In genomic region chr4:149630079-149630478, GRCh38 we compare ENCODE assay signal across 22 cellular contexts.
"Had no signal": no experiment of that assay in that cellular context is flagged by ENCODE, and none has a peak within 500 bp of the region (broad histone marks: within the 10 kb centered on the region; RNA-seq: fewer than 3 reads in every experiment).

No MANE protein-coding gene starts in this region.

- ATAC-seq: esophagus mucosa; heart left ventricle; left lobe of liver; mucosa of descending colon; natural killer cell; right lobe of liver; stimulated activated naive B cell treated with anti-CD40 and anti-IgM and Interleukin-4, amounts not matched to agents 10 μg/mL and 1 μg/mL and 100 μg/mL, for 72 hours; stimulated activated naive CD8-positive, alpha-beta T cell treated with anti-CD3 and anti-CD28 coated beads, Interleukin-15, amount 100 ng/mL, for 72 hours had no signal

- H3K4me1 ChIP-seq: heart left ventricle, right lobe of liver, testis, tibial nerve had no signal

- H3K9me3 ChIP-seq: mucosa of descending colon, ovary, testis, tibial nerve had no signal

- H3K27ac ChIP-seq: dorsolateral prefrontal cortex, heart left ventricle, ovary, right lobe of liver, skin epidermis, testis, tibial nerve had no signal

- H3K36me3 ChIP-seq: heart left ventricle, ovary, right lobe of liver, tibial nerve had no signal

- H3K27me3 ChIP-seq: dorsolateral prefrontal cortex, heart left ventricle, ovary, right lobe of liver, testis, tibial nerve had no signal

- DNase-seq: cortex of kidney; dorsolateral prefrontal cortex; effector CD8-positive, alpha-beta T cell; foreskin melanocyte; heart left ventricle; hippocampal formation; kidney glomerular epithelial cell; mammary epithelial cell; mucosa of descending colon; natural killer cell; nucleus accumbens; ovary; right lobe of liver; stimulated activated CD4-positive, alpha-beta T cell treated with anti-CD3 and anti-CD28 coated beads, Interleukin-2, amount 100 ng/mL, for 24 hours; stimulated activated CD4-positive, alpha-beta T cell treated with anti-CD3 and anti-CD28 coated beads, Interleukin-4, amount 100 ng/mL, for 4 hours; stimulated activated naive B cell treated with anti-CD40 and anti-IgM and Interleukin-4, amounts not matched to agents 10 μg/mL and 1 μg/mL and 100 μg/mL, for 72 hours; stimulated activated naive CD8-positive, alpha-beta T cell treated with anti-CD3 and anti-CD28 coated beads, Interleukin-15, amount 100 ng/mL, for 72 hours; testis had no signal

- H3K4me3 ChIP-seq: dorsolateral prefrontal cortex, heart left ventricle, mucosa of descending colon, ovary, right lobe of liver, skin epidermis, testis, tibial nerve had no signal
